23 cellular contexts compared by ENCODE assay signal in genomic region chr2:197878792-197879191, GRCh38.
DNase-seq lines count a peak whose midpoint lies in the region; ATAC-seq and TF ChIP-seq lines count a peak whose summit lies in the region.
"Had no signal": no experiment of that assay in that cellular context is flagged by ENCODE, and none has a peak within 500 bp of the region (broad histone marks: within the 10 kb centered on the region; RNA-seq: fewer than 3 reads in every experiment).

No MANE protein-coding gene starts in this region.

- H3K14ac ChIP-seq in neuronal stem cell (ENCODE audit: low read length): no peak overlapping the region

- H3K23ac ChIP-seq in neuronal stem cell (ENCODE audit: low read depth, low read length, poor library complexity): no peak overlapping the region

- no peak overlapping the region for H2BK15ac ChIP-seq in neuronal stem cell (ENCODE audit: low read length)

- H2BK120ac ChIP-seq in neuronal stem cell (ENCODE audit: low read depth, low read length): no peak overlapping the region

- no peak overlapping the region for H3K4me2 ChIP-seq in neuronal stem cell (ENCODE audit: insufficient read depth, low read length, poor library complexity, severe bottlenecking)
- H3K4me2 ChIP-seq: BLaER1 treated with 17β-estradiol and CSF1 and Interleukin-3, amounts not matched to agents 10 nM and 100 nM had no signal

- H3K4me3 Mint-ChIP-seq in endodermal cell: no peak overlapping the region
- H3K4me3 Mint-ChIP-seq: activated B cell treated with CpG ODN at 0.5 μM for 24 hours; activated naive CD8-positive, alpha-beta T cell treated with anti-CD3 and anti-CD28 coated beads for 36 hours; T-helper 1 cell treated with Interleukin-12 subunit alpha and Interleukin-12 subunit beta and Interleukin-4 antibody, amounts not matched to agents 30 μg/mL and 1 μg/mL, for 36 hours had no signal

- H3K27ac Mint-ChIP-seq in endodermal cell: peak overlapping the region; percentile 5
- H3K27ac Mint-ChIP-seq: activated B cell treated with CpG ODN at 0.5 μM for 24 hours; activated naive CD8-positive, alpha-beta T cell treated with anti-CD3 and anti-CD28 coated beads for 36 hours; T-helper 1 cell treated with Interleukin-12 subunit alpha and Interleukin-12 subunit beta and Interleukin-4 antibody, amounts not matched to agents 30 μg/mL and 1 μg/mL, for 36 hours had no signal

- H3K9ac ChIP-seq in endodermal cell (ENCODE audit: extremely low read depth, low read length, poor library complexity, severe bottlenecking): no peak overlapping the region
- H3K9ac ChIP-seq in neuronal stem cell (ENCODE audit: low read depth, low read length, poor library complexity): no peak overlapping the region
- H3K9ac ChIP-seq in colonic mucosa (ENCODE audit: low read depth in 2 of 2, low read length in 2 of 2): no peak overlapping the region
- H3K9ac ChIP-seq: BLaER1 treated with 17β-estradiol and CSF1 and Interleukin-3, amounts not matched to agents 10 nM and 100 nM had no signal

- peak; percentile 38 to 42 for ATAC-seq in left cardiac atrium
- ATAC-seq in Right ventricle myocardium inferior: no peak
- ATAC-seq in GM21381 (IDR thresholded peaks at IDR 0.05; ENCODE audit: unreplicated experiment): no peak
- ATAC-seq: gastrocnemius medialis, GM12878, left lobe of liver had no signal

- H3K4me3 ChIP-seq in endodermal cell (ENCODE audit: low read length) (no peak overlapping the region), neuronal stem cell (ENCODE audit: low read length in 2 of 2) (no peak overlapping the region), colonic mucosa (no peak overlapping the region)
- H3K4me3 ChIP-seq: BLaER1 treated with 17β-estradiol and CSF1 and Interleukin-3, amounts not matched to agents 10 nM and 100 nM; gastrocnemius medialis; GM12878; ovary; suprapubic skin had no signal

- no peak overlapping the region for H4K91ac ChIP-seq in neuronal stem cell (ENCODE audit: low read depth, low read length, poor library complexity)

- H3K27me3 ChIP-seq in endodermal cell (ENCODE audit: control insufficient read depth, insufficient read depth, low read length, poor library complexity, severe bottlenecking) (no peaks in the 10 kb centered on the region), neuronal stem cell (ENCODE audit: control insufficient read depth in 3 of 3, insufficient read depth in 3 of 3, low read depth in 1 of 3, low read length in 3 of 3) (no peaks in the 10 kb centered on the region), colonic mucosa (no peaks in the 10 kb centered on the region)
- H3K27me3 ChIP-seq: BLaER1 treated with 17β-estradiol and CSF1 and Interleukin-3, amounts not matched to agents 10 nM and 100 nM; gastrocnemius medialis; ovary; suprapubic skin had no signal

- H3K4me1 ChIP-seq in endodermal cell (ENCODE audit: control insufficient read depth, insufficient read depth, low read length) (peaks cover 6% of the 10 kb centered on the region), neuronal stem cell (ENCODE audit: control insufficient read depth in 2 of 2, insufficient read depth in 1 of 2, low read depth in 1 of 2, low read length in 2 of 2) (no peaks in the 10 kb centered on the region), colonic mucosa (no peaks in the 10 kb centered on the region)

- no peak overlapping the region for H2AK5ac ChIP-seq in neuronal stem cell (ENCODE audit: low read depth, low read length)

- H2BK5ac ChIP-seq in neuronal stem cell (ENCODE audit: low read length): no peak overlapping the region

- H3K9me3 ChIP-seq in endodermal cell (ENCODE audit: control insufficient read depth, low read length) (no peaks in the 10 kb centered on the region), neuronal stem cell (replicated peaks in 1 of 2; ENCODE audit: control insufficient read depth in 2 of 2, insufficient read depth in 1 of 2, low read depth in 1 of 2, low read length in 2 of 2) (no peaks in the 10 kb centered on the region), colonic mucosa (no peaks in the 10 kb centered on the region)
- H3K9me3 ChIP-seq: BLaER1 treated with 17β-estradiol and CSF1 and Interleukin-3, amounts not matched to agents 10 nM and 100 nM; gastrocnemius medialis; ovary; suprapubic skin had no signal

- peak overlapping the region; percentile 12 for H2AFZ ChIP-seq in neuronal stem cell (ENCODE audit: low read length)

- H3K27me3 Mint-ChIP-seq in endodermal cell (ENCODE audit: insufficient read depth): no peaks in the 10 kb centered on the region
- H3K27me3 Mint-ChIP-seq: activated B cell treated with CpG ODN at 0.5 μM for 24 hours; activated naive CD8-positive, alpha-beta T cell treated with anti-CD3 and anti-CD28 coated beads for 36 hours had no signal

- no peak overlapping the region for H3K4ac ChIP-seq in neuronal stem cell (ENCODE audit: low read length)

- no peaks in the 10 kb centered on the region for H3K9me3 Mint-ChIP-seq in endodermal cell
- H3K9me3 Mint-ChIP-seq: activated naive CD8-positive, alpha-beta T cell treated with anti-CD3 and anti-CD28 coated beads for 36 hours had no signal

- 80 to 100% methylated on average over 1 of the region's 1 CpG for WGBS in endodermal cell (ENCODE audit: insufficient coverage in 1 of 2, insufficient read length in 1 of 2), 2 experiments
- WGBS in neuronal stem cell (ENCODE audit: extremely low coverage in 2 of 2, insufficient read length in 2 of 2, insufficient replicate concordance in 1 of 2), 2 donors: no CpG with 5 or more reads among the region's 1 CpG

- H3K27ac ChIP-seq in endodermal cell (ENCODE audit: low read depth, low read length) (no peak overlapping the region), neuronal stem cell (replicated peaks; ENCODE audit: low read length) (no peak overlapping the region), colonic mucosa (no peak overlapping the region)
- H3K27ac ChIP-seq: BLaER1 treated with 17β-estradiol and CSF1 and Interleukin-3, amounts not matched to agents 10 nM and 100 nM; gastrocnemius medialis; ovary; suprapubic skin had no signal

- intact Hi-C loops in left cardiac atrium (cut with DNase I) (no loop called here), Right ventricle myocardium inferior (cut with DNase I) (no loop called here), colonic mucosa (cut with DNase I) (no loop called here)

- no peaks in the 10 kb centered on the region for H3K36me3 Mint-ChIP-seq in endodermal cell (ENCODE audit: low read depth)
- H3K36me3 Mint-ChIP-seq: activated naive CD8-positive, alpha-beta T cell treated with anti-CD3 and anti-CD28 coated beads for 36 hours had no signal

- DNase-seq in left cardiac atrium (no peak), Right ventricle myocardium inferior (ENCODE audit: missing footprints) (no peak), endodermal cell (peak; percentile 53), neuronal stem cell (ENCODE audit: low spot score) (no peak), RKO (ENCODE audit: low spot score) (no peak), hippocampal formation (lab: John Stamatoyannopoulos, UW) (no peak), colonic mucosa (no peak)
- DNase-seq: activated B cell treated with CpG ODN at 0.5 μM for 24 hours; activated naive CD8-positive, alpha-beta T cell treated with anti-CD3 and anti-CD28 coated beads for 36 hours; gastrocnemius medialis; GDM1; HCEC 1CT; IMR-90; NCI-H187 treated with DMSO at 0.1 percent for 48 hours; ovary; SHP77; stimulated activated CD8-positive, alpha-beta memory T cell treated with anti-CD3 and anti-CD28 coated beads, Interleukin-4, amount 100 ng/mL, for 48 hours had no signal

- no peaks in the 10 kb centered on the region for H3K79me1 ChIP-seq in neuronal stem cell (ENCODE audit: low read depth, low read length)

- peaks cover 25% of the 10 kb centered on the region for H3K4me1 Mint-ChIP-seq in endodermal cell
- H3K4me1 Mint-ChIP-seq: activated B cell treated with CpG ODN at 0.5 μM for 24 hours had no signal

- H2BK12ac ChIP-seq in neuronal stem cell (ENCODE audit: low read length): no peak overlapping the region

- H3K18ac ChIP-seq in neuronal stem cell (ENCODE audit: low read length): no peak overlapping the region

- H4K8ac ChIP-seq in neuronal stem cell (ENCODE audit: low read depth, low read length): no peak overlapping the region

- H3K36me3 ChIP-seq in endodermal cell (ENCODE audit: control insufficient read depth, insufficient read depth, low read length) (no peaks in the 10 kb centered on the region), neuronal stem cell (replicated peaks in 1 of 2; ENCODE audit: control insufficient read depth in 2 of 2, insufficient read depth in 2 of 2, low read length in 2 of 2) (no peaks in the 10 kb centered on the region), colonic mucosa (no peaks in the 10 kb centered on the region)
- H3K36me3 ChIP-seq: BLaER1 treated with 17β-estradiol and CSF1 and Interleukin-3, amounts not matched to agents 10 nM and 100 nM; gastrocnemius medialis; ovary; suprapubic skin had no signal

- no peak for TF ChIP-seq CTCF in endodermal cell (conservative IDR thresholded peaks at IDR 0.05)
- TF ChIP-seq CTCF in colonic mucosa (IDR thresholded peaks at IDR 0.05): no peak

Comparison
In these comparisons a context has a peak if more than half of its experiments do, and no peak if none do; other contexts are left out.
1. ATAC-seq: peak in left cardiac atrium (2 of 2); none in Right ventricle myocardium inferior (single experiment) and GM21381 (single experiment).